Comparison of ENCODE assay signal across 25 cellular contexts in the genomic region with DNA sequence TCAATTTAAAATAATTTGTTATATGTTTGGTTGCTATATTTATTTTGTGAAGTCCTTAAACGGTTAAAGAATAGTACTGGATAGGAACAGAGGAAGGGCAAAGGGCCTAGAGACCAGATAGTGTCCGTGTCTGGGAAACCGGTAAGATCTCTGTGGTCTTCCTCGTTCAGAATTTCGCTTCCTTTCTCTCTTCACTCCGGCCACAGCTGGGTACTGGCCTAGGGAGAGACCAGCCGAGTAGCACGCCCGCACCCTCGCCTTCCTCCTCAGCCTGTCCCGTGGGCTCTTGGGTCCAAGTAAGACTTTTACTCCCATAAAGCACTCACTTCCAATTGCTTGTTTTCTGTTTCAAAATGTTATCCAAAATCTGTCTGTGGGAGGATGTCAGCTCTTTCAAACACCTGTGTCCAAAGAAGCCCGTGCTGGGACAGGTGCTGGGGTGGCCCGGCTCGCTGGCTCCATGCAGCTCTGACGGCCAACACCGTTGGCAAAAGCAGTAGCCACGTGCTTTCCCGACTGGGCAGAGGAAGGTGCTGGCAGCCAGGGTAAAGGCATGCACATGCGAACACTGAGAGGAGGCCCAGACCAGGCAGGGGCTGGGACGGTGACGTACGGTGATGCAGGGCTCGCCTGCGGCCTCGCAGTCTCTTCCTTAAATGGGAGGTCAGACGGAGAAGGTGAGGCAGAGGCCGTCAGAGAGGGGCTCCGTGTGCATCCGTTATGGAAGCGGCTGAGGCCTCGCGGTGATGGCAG.
DNase-seq lines count a peak whose midpoint lies in the region; ATAC-seq and TF ChIP-seq lines count a peak whose summit lies in the region.
"Had no signal": no experiment of that assay in that cellular context is flagged by ENCODE, and none has a peak within 500 bp of the region (broad histone marks: within the 10 kb centered on the region; RNA-seq: fewer than 3 reads in every experiment).

No MANE protein-coding gene starts in this region.

- no peak overlapping the region for H3K4me3 Mint-ChIP-seq in activated CD8-positive, alpha-beta T cell treated with anti-CD3 and anti-CD28 coated beads for 36 hours
- no peak overlapping the region for H3K4me3 Mint-ChIP-seq in activated CD8-positive, alpha-beta T cell treated with anti-CD3 and anti-CD28 coated beads, Interleukin-2, amount 10 ng/mL, durations not matched to agents 7 days and 5 days
- H3K4me3 Mint-ChIP-seq in CD4-positive, alpha-beta memory T cell = peak overlapping the region in 2 of 8 donors; percentile 31 to 53
- H3K4me3 Mint-ChIP-seq in natural killer cell treated with Interleukin-12 subunit alpha and Interleukin-12 subunit beta and Interleukin-15 and Interleukin-18, amount 100 ng/mL, for 72 hours = peak overlapping the region; percentile 15
- H3K4me3 Mint-ChIP-seq: mesothelial cell of epicardium, nephron had no signal

- H3K36me3 Mint-ChIP-seq in activated CD8-positive, alpha-beta T cell treated with anti-CD3 and anti-CD28 coated beads for 36 hours (ENCODE audit: low read depth) = peaks cover 30% of the 10 kb centered on the region
- H3K36me3 Mint-ChIP-seq in activated CD8-positive, alpha-beta T cell treated with anti-CD3 and anti-CD28 coated beads, Interleukin-2, amount 10 ng/mL, durations not matched to agents 7 days and 5 days (ENCODE audit: low read depth) = peaks cover 16% of the 10 kb centered on the region
- H3K36me3 Mint-ChIP-seq in CD4-positive, alpha-beta memory T cell = peaks cover 3 to 5% of the 10 kb centered on the region in 2 donors
- H3K36me3 Mint-ChIP-seq in natural killer cell treated with Interleukin-12 subunit alpha and Interleukin-12 subunit beta and Interleukin-15 and Interleukin-18, amount 100 ng/mL, for 72 hours = peaks cover 5% of the 10 kb centered on the region

- no peaks in the 10 kb centered on the region for H3K9me3 Mint-ChIP-seq in activated CD8-positive, alpha-beta T cell treated with anti-CD3 and anti-CD28 coated beads for 36 hours
- H3K9me3 Mint-ChIP-seq in activated CD8-positive, alpha-beta T cell treated with anti-CD3 and anti-CD28 coated beads, Interleukin-2, amount 10 ng/mL, durations not matched to agents 7 days and 5 days (ENCODE audit: insufficient read depth) = no peaks in the 10 kb centered on the region
- H3K9me3 Mint-ChIP-seq in CD4-positive, alpha-beta memory T cell = no peaks in the 10 kb centered on the region
- H3K9me3 Mint-ChIP-seq in natural killer cell treated with Interleukin-12 subunit alpha and Interleukin-12 subunit beta and Interleukin-15 and Interleukin-18, amount 100 ng/mL, for 72 hours = no peaks in the 10 kb centered on the region
- H3K9me3 Mint-ChIP-seq: mesothelial cell of epicardium, nephron had no signal

- peaks cover 89% of the 10 kb centered on the region for H3K4me1 Mint-ChIP-seq in activated CD8-positive, alpha-beta T cell treated with anti-CD3 and anti-CD28 coated beads for 36 hours (ENCODE audit: low read depth)
- H3K4me1 Mint-ChIP-seq in activated CD8-positive, alpha-beta T cell treated with anti-CD3 and anti-CD28 coated beads, Interleukin-2, amount 10 ng/mL, durations not matched to agents 7 days and 5 days (ENCODE audit: low read depth) = peaks cover 74% of the 10 kb centered on the region
- peaks cover 53 to 78% (median 67%) of the 10 kb centered on the region in 4 donors for H3K4me1 Mint-ChIP-seq in CD4-positive, alpha-beta memory T cell
- H3K4me1 Mint-ChIP-seq in natural killer cell treated with Interleukin-12 subunit alpha and Interleukin-12 subunit beta and Interleukin-15 and Interleukin-18, amount 100 ng/mL, for 72 hours (ENCODE audit: low read depth in 2 of 2) = peaks cover 61 to 83% of the 10 kb centered on the region in 2 donors
- H3K4me1 Mint-ChIP-seq: mesothelial cell of epicardium had no signal

- no peaks in the 10 kb centered on the region for H3K9me3 ChIP-seq in CD4-positive, alpha-beta memory T cell (ENCODE audit: control insufficient read depth in 1 of 2, low read length in 2 of 2)
- H3K9me3 ChIP-seq: upper lobe of right lung had no signal

- H3K27me3 ChIP-seq in CD4-positive, alpha-beta memory T cell (ENCODE audit: insufficient read depth, low read length) = no peaks in the 10 kb centered on the region
- H3K27me3 ChIP-seq: upper lobe of right lung had no signal

- no peaks in the 10 kb centered on the region for H3K27me3 Mint-ChIP-seq in activated CD8-positive, alpha-beta T cell treated with anti-CD3 and anti-CD28 coated beads for 36 hours
- no peaks in the 10 kb centered on the region for H3K27me3 Mint-ChIP-seq in activated CD8-positive, alpha-beta T cell treated with anti-CD3 and anti-CD28 coated beads, Interleukin-2, amount 10 ng/mL, durations not matched to agents 7 days and 5 days (ENCODE audit: low read depth)
- H3K27me3 Mint-ChIP-seq in CD4-positive, alpha-beta memory T cell = no peaks in the 10 kb centered on the region
- H3K27me3 Mint-ChIP-seq in natural killer cell treated with Interleukin-12 subunit alpha and Interleukin-12 subunit beta and Interleukin-15 and Interleukin-18, amount 100 ng/mL, for 72 hours = no peaks in the 10 kb centered on the region

- POLR2A ChIA-PET in activated CD8-positive, alpha-beta T cell treated with anti-CD3 and anti-CD28 coated beads for 36 hours (lab: Charles Lee) = interaction anchor here (0.7 to 4.3 kb wide), 10 partner anchors 11 to 109 kb away, joined by 3 to 51 read pairs (median 8); no protein-coding TSS in a partner anchor
- POLR2A ChIA-PET in activated CD8-positive, alpha-beta T cell treated with anti-CD3 and anti-CD28 coated beads, Interleukin-2, amount 10 ng/mL, durations not matched to agents 7 days and 5 days (lab: Charles Lee) = no interaction called here
- POLR2A ChIA-PET in CD4-positive, alpha-beta memory T cell (lab: Charles Lee; ENCODE audit: partially characterized antibody) = interaction anchor here (0.8 kb wide), 1 partner anchor 112 kb away, joined by 4 read pairs; a partner anchor contains a TSS

- no peak for DNase-seq in activated CD8-positive, alpha-beta T cell treated with anti-CD3 and anti-CD28 coated beads for 36 hours
- no peak for DNase-seq in activated CD8-positive, alpha-beta T cell treated with anti-CD3 and anti-CD28 coated beads, Interleukin-2, amount 10 ng/mL, durations not matched to agents 7 days and 5 days
- no peak for DNase-seq in CD4-positive, alpha-beta memory T cell
- DNase-seq in Right ventricle myocardium superior (peak; percentile 55), A172 (ENCODE audit: low spot score) (no peak), dermis blood vessel endothelial cell (no peak)
- no peak for DNase-seq in natural killer cell treated with Interleukin-12 subunit alpha and Interleukin-12 subunit beta and Interleukin-15 and Interleukin-18, amount 100 ng/mL, for 72 hours (ENCODE audit: low spot score)
- DNase-seq: ACHN; activated CD8-positive, alpha-beta memory T cell treated with anti-CD3 and anti-CD28 coated beads for 24 hours; amygdala; central memory CD4-positive, alpha-beta T cell; DMS 273 treated with DMSO at 0.1 percent for 48 hours; HCEC 1CT; NCI-H1417 treated with DMSO at 0.1 percent for 48 hours; NCI-H446 treated with DMSO at 0.1 percent for 48 hours; OCI-M1; SHP77; upper lobe of right lung had no signal

- peak overlapping the region; percentile 99 for H3K27ac Mint-ChIP-seq in activated CD8-positive, alpha-beta T cell treated with anti-CD3 and anti-CD28 coated beads for 36 hours
- H3K27ac Mint-ChIP-seq in activated CD8-positive, alpha-beta T cell treated with anti-CD3 and anti-CD28 coated beads, Interleukin-2, amount 10 ng/mL, durations not matched to agents 7 days and 5 days = no peak overlapping the region
- peak overlapping the region in 4 of 7 donors; percentile 31 to 47 (median 42) for H3K27ac Mint-ChIP-seq in CD4-positive, alpha-beta memory T cell
- H3K27ac Mint-ChIP-seq in natural killer cell treated with Interleukin-12 subunit alpha and Interleukin-12 subunit beta and Interleukin-15 and Interleukin-18, amount 100 ng/mL, for 72 hours = peak overlapping the region; percentile 84 to 91
- H3K27ac Mint-ChIP-seq: mesothelial cell of epicardium, nephron had no signal

- H3K4me3 ChIP-seq in CD4-positive, alpha-beta memory T cell (ENCODE audit: low read length in 2 of 2) = no peak overlapping the region
- H3K4me3 ChIP-seq: upper lobe of right lung had no signal

- H3K36me3 ChIP-seq in CD4-positive, alpha-beta memory T cell (ENCODE audit: insufficient read depth, low read length) = no peaks in the 10 kb centered on the region

- H3K4me1 ChIP-seq in CD4-positive, alpha-beta memory T cell (ENCODE audit: insufficient read depth, low read length) = peaks cover 47% of the 10 kb centered on the region
- H3K4me1 ChIP-seq: parathyroid adenoma, upper lobe of right lung had no signal

- intact Hi-C loops in activated CD8-positive, alpha-beta T cell treated with anti-CD3 and anti-CD28 coated beads for 36 hours (cut with micrococcal nuclease) = no loop called here
- intact Hi-C loops in CD4-positive, alpha-beta memory T cell (cut with micrococcal nuclease) = loop anchor here (2.0 to 10.0 kb wide), 3 partner anchors 57 to 209 kb away; a partner anchor contains a TSS
- intact Hi-C loops in Right ventricle myocardium superior (cut with DNase I) = no loop called here

- CTCF ChIA-PET in activated CD8-positive, alpha-beta T cell treated with anti-CD3 and anti-CD28 coated beads for 36 hours (lab: Charles Lee) = interaction anchor here (1.3 to 1.4 kb wide), 2 partner anchors 11 to 69 kb away, joined by 4 read pairs; no protein-coding TSS in a partner anchor
- CTCF ChIA-PET in activated CD8-positive, alpha-beta T cell treated with anti-CD3 and anti-CD28 coated beads, Interleukin-2, amount 10 ng/mL, durations not matched to agents 7 days and 5 days (lab: Charles Lee) = no interaction called here
- CTCF ChIA-PET in CD4-positive, alpha-beta memory T cell (lab: Charles Lee; ENCODE audit: partially characterized antibody) = no interaction called here

- TF ChIP-seq CTCF in activated CD8-positive, alpha-beta T cell treated with anti-CD3 and anti-CD28 coated beads for 36 hours (IDR thresholded peaks at IDR 0.05) = no peak

- ATAC-seq in activated CD8-positive, alpha-beta T cell treated with anti-CD3 and anti-CD28 coated beads for 36 hours = no peak
- ATAC-seq in activated CD8-positive, alpha-beta T cell treated with anti-CD3 and anti-CD28 coated beads, Interleukin-2, amount 10 ng/mL, durations not matched to agents 7 days and 5 days = no peak
- peak; percentile 91 for ATAC-seq in Right ventricle myocardium superior (ENCODE audit: poor library complexity)
- ATAC-seq in natural killer cell treated with Interleukin-12 subunit alpha and Interleukin-12 subunit beta and Interleukin-15 and Interleukin-18, amount 100 ng/mL, for 72 hours = no peak
- ATAC-seq in HG02678 (IDR thresholded peaks at IDR 0.05; ENCODE audit: unreplicated experiment) = no peak
- ATAC-seq: left lobe of liver, sciatic nerve, upper lobe of right lung had no signal

- H3K27ac ChIP-seq in CD4-positive, alpha-beta memory T cell (ENCODE audit: low read depth, low read length) = no peak overlapping the region
- H3K27ac ChIP-seq: parathyroid adenoma, upper lobe of right lung, VCaP had no signal
